ENCODE assay signal across 8 cellular contexts in genomic region chr6:20202070-20202658, GRCh38. TPM values are rescaled to one million over a fixed set of nuclear protein-coding genes. Genes with fewer than 3 reads are reported as not detected.
DNase-seq lines count a peak whose midpoint lies in the region; ATAC-seq, FAIRE-seq and TF ChIP-seq lines count a peak whose summit lies in the region.

No MANE protein-coding gene starts in this region.

- DNase-seq in CD4-positive, alpha-beta T cell = no peak
- peak; percentile 43 for DNase-seq in GM19239 (ENCODE audit: insufficient read length, low spot score)
- DNase-seq in Panc1 (ENCODE audit: low read depth, low spot score) = peak; percentile 82
- peak; percentile 40 for DNase-seq in fibroblast of the aortic adventitia (ENCODE audit: low read depth)
- DNase-seq in nucleus accumbens (lab: John Stamatoyannopoulos, UW) = no peak
- no peak for DNase-seq in H7
- no peak for DNase-seq in WTC11 (ENCODE audit: low spot score)

- TF ChIP-seq CTCF in CD4-positive, alpha-beta T cell (IDR thresholded peaks at IDR 0.05) = no peak
- TF ChIP-seq CTCF in Panc1 (IDR thresholded peaks at IDR 0.05) (no peak), fibroblast of the aortic adventitia (IDR thresholded peaks at IDR 0.05; ENCODE audit: insufficient read depth, low read length) (no peak), WTC11 (IDR thresholded peaks at IDR 0.05) (no peak)

- no peaks in the 10 kb centered on the region for H3K9me3 ChIP-seq in CD4-positive, alpha-beta T cell (ENCODE audit: control insufficient read depth, low read length)
- H3K9me3 ChIP-seq in Panc1 (ENCODE audit: control insufficient read depth, insufficient read depth, low read depth, low read length) = no peaks in the 10 kb centered on the region

- no peaks in the 10 kb centered on the region for H3K27me3 ChIP-seq in CD4-positive, alpha-beta T cell (ENCODE audit: control insufficient read depth, insufficient read depth, low read length)
- no peaks in the 10 kb centered on the region for H3K27me3 ChIP-seq in Panc1 (ENCODE audit: control insufficient read depth, insufficient read depth, low read length)
- H3K27me3 ChIP-seq in H7 (ENCODE audit: control insufficient read depth, insufficient read depth, low read length) = no peaks in the 10 kb centered on the region

- no peak overlapping the region for H3K27ac ChIP-seq in CD4-positive, alpha-beta T cell (ENCODE audit: low read depth, low read length)
- peak overlapping the region; percentile 85 for H3K27ac ChIP-seq in Panc1 (ENCODE audit: low read length)

- in situ Hi-C loops in Panc1 (cut with HindIII; ENCODE audit: low pct_unique_long_range_greater_than_20kb, low sequenced_read_pairs) = no loop called here

- FAIRE-seq in GM19239 (lab: Jason Lieb, UNC) = peak; percentile 91

- no TSS peak for BruUV-seq in Panc1 (replicated peaks; lab: Mats Ljungman, UMichigan)

- H3K27me3 Mint-ChIP-seq in CD4-positive, alpha-beta T cell = no peaks in the 10 kb centered on the region
- H3K27me3 Mint-ChIP-seq in WTC11 (ENCODE audit: low read depth) = no peaks in the 10 kb centered on the region

- H3K4me3 ChIP-seq in Panc1 (ENCODE audit: low read depth in 2 of 2, low read length in 2 of 2) = no peak overlapping the region
- H3K4me3 ChIP-seq in fibroblast of the aortic adventitia (ENCODE audit: low read depth, low read length) = no peak overlapping the region
- H3K4me3 ChIP-seq in H7 (ENCODE audit: insufficient read depth, low read depth, low read length) = no peak overlapping the region

- CTCF ChIA-PET in CD4-positive, alpha-beta T cell (lab: Charles Lee) = interaction anchor here (0.6 to 0.7 kb wide), 2 partner anchors 10 to 75 kb away, joined by 3 read pairs; no protein-coding TSS in a partner anchor
- CTCF ChIA-PET in Panc1 (lab: Charles Lee) (no interaction called here), WTC11 (lab: Charles Lee) (interaction anchor here (1.7 kb wide), 1 partner anchor 75 kb away, joined by 5 read pairs; no protein-coding TSS in a partner anchor)

- intact Hi-C loops in CD4-positive, alpha-beta T cell (cut with DNase I, micrococcal nuclease) = no loop called here
- intact Hi-C loops in Panc1 (cut with micrococcal nuclease; ENCODE audit: unreplicated experiment) = no loop called here

- no peak overlapping the region for H3K27ac Mint-ChIP-seq in CD4-positive, alpha-beta T cell
- H3K27ac Mint-ChIP-seq in WTC11 = no peak overlapping the region

- no peaks in the 10 kb centered on the region for H3K36me3 Mint-ChIP-seq in CD4-positive, alpha-beta T cell (ENCODE audit: low read depth)
- no peaks in the 10 kb centered on the region for H3K36me3 Mint-ChIP-seq in WTC11

- H3K36me3 ChIP-seq in Panc1 (ENCODE audit: control insufficient read depth, insufficient read depth, low read length) (no peaks in the 10 kb centered on the region), H7 (replicated peaks; ENCODE audit: control insufficient read depth, insufficient read depth, low read length) (no peaks in the 10 kb centered on the region; the same call in 1 of the 2 replicates)

- peaks cover 76% of the 10 kb centered on the region for H3K4me1 Mint-ChIP-seq in CD4-positive, alpha-beta T cell (ENCODE audit: low read depth)
- H3K4me1 Mint-ChIP-seq in WTC11 = peaks cover 62% of the 10 kb centered on the region

- POLR2A ChIA-PET in CD4-positive, alpha-beta T cell (lab: Charles Lee) = interaction anchor here (0.7 to 0.8 kb wide), 2 partner anchors 11 to 31 kb away, joined by 4 read pairs; no protein-coding TSS in a partner anchor
- POLR2A ChIA-PET in Panc1 (lab: Charles Lee) (interaction anchor here (0.6 kb wide), 1 partner anchor 730 kb away, joined by 3 read pairs; no protein-coding TSS in a partner anchor), WTC11 (lab: Charles Lee) (interaction anchor here (0.7 kb wide), 1 partner anchor 287 kb away, joined by 3 read pairs; no protein-coding TSS in a partner anchor)

- no peaks in the 10 kb centered on the region for H3K9me3 Mint-ChIP-seq in CD4-positive, alpha-beta T cell
- H3K9me3 Mint-ChIP-seq in WTC11 = no peaks in the 10 kb centered on the region

- no peak overlapping the region for H3K4me3 Mint-ChIP-seq in CD4-positive, alpha-beta T cell
- no peak overlapping the region for H3K4me3 Mint-ChIP-seq in WTC11

- peak; percentile 71 for ATAC-seq in CD4-positive, alpha-beta T cell (ENCODE audit: poor library complexity)
- ATAC-seq in HG03108 (IDR thresholded peaks at IDR 0.05; ENCODE audit: unreplicated experiment) = peak; percentile 85
- peak; percentile 78 for ATAC-seq in Panc1
- no peak for ATAC-seq in WTC11

- peaks cover 60% of the 10 kb centered on the region for H3K4me1 ChIP-seq in Panc1 (ENCODE audit: control insufficient read depth, insufficient read depth, low read length)

TF ChIP-seq in WTC11, 78 proteins besides CTCF, POLR2A, EP300 and RAD21 (continues in another document):
- TF ChIP-seq ZNF532 (CRISPR knock-in tag; IDR thresholded peaks at IDR 0.05; ENCODE audit: borderline replicate concordance) (no peak), PREB (CRISPR knock-in tag; IDR thresholded peaks at IDR 0.05; ENCODE audit: borderline replicate concordance) (no peak), STAT6 (CRISPR knock-in tag; conservative IDR thresholded peaks at IDR 0.05; ENCODE audit: low read depth) (no peak), SP1 (CRISPR knock-in tag; conservative IDR thresholded peaks at IDR 0.05) (no peak), MYBL2 (CRISPR knock-in tag; IDR thresholded peaks at IDR 0.05) (no peak), RORB (CRISPR knock-in tag; IDR thresholded peaks at IDR 0.05) (no peak), ZNF232 (CRISPR knock-in tag; IDR thresholded peaks at IDR 0.05) (no peak), CBFB (CRISPR knock-in tag; IDR thresholded peaks at IDR 0.05; ENCODE audit: low read depth) (no peak)

RNA-seq across cellular contexts. Expression of gene MBOAT1, which starts 10.1 kb away (rescaled TPM):
- total RNA-seq in CD4-positive, alpha-beta T cell = 10 to 100 TPM; 17.2 to 18.5 TPM
- total RNA-seq in Panc1 (2021; ENCODE audit: unreplicated experiment) (15.1 TPM), fibroblast of the aortic adventitia (ENCODE audit: low replicate concordance) (0.90 and 5.0 TPM in 2 replicates), WTC11 (2021) (16.3 to 22.9 TPM (median 16.5 TPM) in 3 replicates)
- 6.3 TPM for polyA plus RNA-seq in Panc1 (2012; ENCODE audit: insufficient read length)
- 17.9 and 23.6 TPM in 2 replicates for total RNA-seq in H7 (2014; rRNA removed; shearing (Covaris generic))

Comparison
In these comparisons a context has a peak if more than half of its experiments do, and no peak if none do; other contexts are left out.
1. DNase-seq: peak in GM19239 (single experiment), Panc1 (single experiment) and fibroblast of the aortic adventitia (single experiment); none in CD4-positive, alpha-beta T cell (0 of 10), nucleus accumbens (0 of 56), H7 (single experiment) and WTC11 (single experiment).